ENCODE assay signal across 21 cellular contexts in genomic region chr10:21349912-21350286, GRCh38.
DNase-seq lines count a peak whose midpoint lies in the region; ATAC-seq, FAIRE-seq and TF ChIP-seq lines count a peak whose summit lies in the region.
"Had no signal": no experiment of that assay in that cellular context is flagged by ENCODE, and none has a peak within 500 bp of the region (broad histone marks: within the 10 kb centered on the region; RNA-seq: fewer than 3 reads in every experiment).

No MANE protein-coding gene starts in this region.

- no peak overlapping the region for H2BK15ac ChIP-seq in H1 (ENCODE audit: low read length)

- H3K36me3 Mint-ChIP-seq in type B pancreatic cell: no peaks in the 10 kb centered on the region
- H3K36me3 Mint-ChIP-seq: activated CD4-positive, alpha-beta memory T cell treated with anti-CD3 and anti-CD28 coated beads for 36 hours; activated naive CD8-positive, alpha-beta T cell; stimulated activated memory B cell treated with anti-CD40 and anti-IgM and Interleukin-4, amounts not matched to agents 10 μg/mL and 1 μg/mL and 100 μg/mL, for 72 hours had no signal

- H3K79me1 ChIP-seq in H1 (ENCODE audit: low read depth, low read length): no peaks in the 10 kb centered on the region

- TF ChIP-seq RAD21 in H1 (IDR thresholded peaks at IDR 0.05 in 1 of 2, conservative IDR thresholded peaks at IDR 0.05 in 1 of 2; ENCODE audit: low read depth in 2 of 2, low read length in 2 of 2): no peak

- peak overlapping the region; percentile 48 for H3K27ac Mint-ChIP-seq in type B pancreatic cell
- H3K27ac Mint-ChIP-seq: activated CD4-positive, alpha-beta memory T cell treated with anti-CD3 and anti-CD28 coated beads for 36 hours; activated naive CD8-positive, alpha-beta T cell; activated T-cell treated with anti-CD3 and anti-CD28 coated beads, Interleukin-2, amount 50 U/mL, for 24 hours; stimulated activated memory B cell treated with anti-CD40 and anti-IgM and Interleukin-4, amounts not matched to agents 10 μg/mL and 1 μg/mL and 100 μg/mL, for 72 hours had no signal

- H4K91ac ChIP-seq in H1 (replicated peaks; ENCODE audit: insufficient read length, low read length): no peak overlapping the region

- H3K27ac ChIP-seq in cardiac muscle cell (peak overlapping the region; percentile 86), H1 (ENCODE audit: low read depth, low read length) (no peak overlapping the region), muscle layer of colon (ENCODE audit: low read depth, low read length) (peak overlapping the region; percentile 1), pancreas (no peak overlapping the region)
- H3K27ac ChIP-seq: C4-2B had no signal

- H3K4me1 Mint-ChIP-seq in type B pancreatic cell (ENCODE audit: unreplicated experiment): peaks cover 16% of the 10 kb centered on the region
- H3K4me1 Mint-ChIP-seq: stimulated activated memory B cell treated with anti-CD40 and anti-IgM and Interleukin-4, amounts not matched to agents 10 μg/mL and 1 μg/mL and 100 μg/mL, for 72 hours had no signal

- H2BK20ac ChIP-seq in H1 (ENCODE audit: low read length): 0 out of 2 replicates have a peak overlapping the region, but pooled peaks have one; percentile 72

- H3K9me3 Mint-ChIP-seq in type B pancreatic cell: peaks cover 9% of the 10 kb centered on the region
- H3K9me3 Mint-ChIP-seq: activated T-cell treated with anti-CD3 and anti-CD28 coated beads, Interleukin-2, amount 50 U/mL, for 24 hours; stimulated activated memory B cell treated with anti-CD40 and anti-IgM and Interleukin-4, amounts not matched to agents 10 μg/mL and 1 μg/mL and 100 μg/mL, for 72 hours had no signal

- no peak for TF ChIP-seq EP300 in H1 (IDR thresholded peaks at IDR 0.05; ENCODE audit: borderline replicate concordance in 1 of 2, low read depth in 2 of 2, low read length in 2 of 2)

- H3K9ac ChIP-seq in H1 (replicated peaks in 1 of 4; ENCODE audit: extremely low read depth in 1 of 4, low read depth in 3 of 4, low read length in 3 of 4) (no peak overlapping the region), muscle layer of colon (ENCODE audit: low read length) (no peak overlapping the region)

- no peak overlapping the region for H3K56ac ChIP-seq in H1 (replicated peaks; ENCODE audit: insufficient read length, low read depth, low read length)

- no peak overlapping the region for H3K14ac ChIP-seq in H1 (ENCODE audit: insufficient read length)

- no peak overlapping the region for H2BK120ac ChIP-seq in H1 (replicated peaks; ENCODE audit: low read depth, low read length)

- no peak overlapping the region for H2BK12ac ChIP-seq in H1 (ENCODE audit: low read depth, low read length)

- no peaks in the 10 kb centered on the region for H4K20me1 ChIP-seq in H1 (replicated peaks in 1 of 2; ENCODE audit: control insufficient read depth in 1 of 2, insufficient read depth in 2 of 2, low read length in 2 of 2)

- H3K4me3 Mint-ChIP-seq in type B pancreatic cell: no peak overlapping the region
- H3K4me3 Mint-ChIP-seq: activated CD4-positive, alpha-beta memory T cell treated with anti-CD3 and anti-CD28 coated beads for 36 hours; activated naive CD8-positive, alpha-beta T cell; activated T-cell treated with anti-CD3 and anti-CD28 coated beads, Interleukin-2, amount 50 U/mL, for 24 hours; stimulated activated memory B cell treated with anti-CD40 and anti-IgM and Interleukin-4, amounts not matched to agents 10 μg/mL and 1 μg/mL and 100 μg/mL, for 72 hours had no signal

- no peak overlapping the region for H3K18ac ChIP-seq in H1 (ENCODE audit: extremely low read depth, low read length)

- no peaks in the 10 kb centered on the region for H3K27me3 Mint-ChIP-seq in type B pancreatic cell
- H3K27me3 Mint-ChIP-seq: activated naive CD8-positive, alpha-beta T cell had no signal

- H3K4me1 ChIP-seq in cardiac muscle cell (ENCODE audit: low read depth) (peaks cover 8% of the 10 kb centered on the region), H1 (replicated peaks in 1 of 4; ENCODE audit: control insufficient read depth in 3 of 4, insufficient read depth in 4 of 4, low read length in 3 of 4) (peaks cover 0 to 4% (median under 1%) of the 10 kb centered on the region in 4 experiments; a peak in 3 of 7 replicates), muscle layer of colon (ENCODE audit: insufficient read depth, low read length) (peaks cover 10% of the 10 kb centered on the region), pancreas (no peaks in the 10 kb centered on the region)
- H3K4me1 ChIP-seq: HAP-1 had no signal

- no peak for TF ChIP-seq CTCF in cardiac muscle cell (IDR thresholded peaks at IDR 0.05; ENCODE audit: low read depth, low read length)
- TF ChIP-seq CTCF in H1 (IDR thresholded peaks at IDR 0.05; ENCODE audit: control extremely low read depth in 1 of 3, insufficient read depth in 1 of 3, low read depth in 1 of 3, low read length in 3 of 3): no peak
- TF ChIP-seq CTCF in type B pancreatic cell (conservative IDR thresholded peaks at IDR 0.05): no peak
- no peak for TF ChIP-seq CTCF in pancreas (IDR thresholded peaks at IDR 0.05)

- no peak overlapping the region for H3K4me2 ChIP-seq in H1 (ENCODE audit: insufficient read depth in 1 of 2, low read depth in 2 of 2, low read length in 2 of 2)

- no peak overlapping the region for H3K4ac ChIP-seq in H1 (replicated peaks; ENCODE audit: insufficient read length, low read depth, low read length)

- H3K36me3 ChIP-seq in cardiac muscle cell: no peaks in the 10 kb centered on the region
- no peaks in the 10 kb centered on the region for H3K36me3 ChIP-seq in H1 (ENCODE audit: control insufficient read depth in 2 of 4, insufficient read depth in 4 of 4, low read length in 3 of 4)
- no peaks in the 10 kb centered on the region for H3K36me3 ChIP-seq in muscle layer of colon (ENCODE audit: insufficient read depth, low read length)
- no peaks in the 10 kb centered on the region for H3K36me3 ChIP-seq in pancreas
- H3K36me3 ChIP-seq: esophagus squamous epithelium, HAP-1 had no signal

- ATAC-seq in left ventricle myocardium superior (no peak), pancreas (no peak), HG02610 (IDR thresholded peaks at IDR 0.05; ENCODE audit: unreplicated experiment) (no peak)
- ATAC-seq: stimulated activated memory B cell treated with anti-CD40 and anti-IgM and Interleukin-4, amounts not matched to agents 10 μg/mL and 1 μg/mL and 100 μg/mL, for 72 hours had no signal

- FAIRE-seq in H1 (lab: Jason Lieb, UNC) (no peak), pancreas (lab: Jason Lieb, UNC) (no peak)
- FAIRE-seq: bronchial epithelial cell, HTR-8/SVneo had no signal

- no peaks in the 10 kb centered on the region for H3K79me2 ChIP-seq in H1 (ENCODE audit: control insufficient read depth in 1 of 2, insufficient read depth in 2 of 2, low read length in 2 of 2)

- peak in 1 of 2 donors; percentile 28 for DNase-seq in cardiac muscle cell (ENCODE audit: low read depth in 1 of 2, low spot score in 1 of 2)
- DNase-seq in left ventricle myocardium superior: no peak
- no peak for DNase-seq in H1 (ENCODE audit: low read depth in 1 of 2, low spot score in 2 of 2)
- no peak for DNase-seq in type B pancreatic cell (ENCODE audit: extremely low spot score, unreplicated experiment)
- DNase-seq in pancreas: no peak
- DNase-seq in 8988T: no peak
- DNase-seq: activated CD4-positive, alpha-beta memory T cell treated with anti-CD3 and anti-CD28 coated beads for 36 hours; activated T-cell treated with anti-CD3 and anti-CD28 coated beads, Interleukin-2, amount 50 U/mL, for 24 hours; DMS53; esophagus squamous epithelium; NCI-H1436 treated with DMSO at 0.1 percent for 48 hours; NCI-H2227 treated with DMSO at 0.1 percent for 48 hours had no signal

- H3K4me3 ChIP-seq in cardiac muscle cell (no peak overlapping the region), H1 (ENCODE audit: extremely low read depth in 1 of 4, insufficient read depth in 2 of 4, low read depth in 3 of 4, low read length in 4 of 4) (no peak overlapping the region), muscle layer of colon (ENCODE audit: low read depth in 1 of 2, low read length in 2 of 2) (no peak overlapping the region), pancreas (no peak overlapping the region)
- H3K4me3 ChIP-seq: esophagus squamous epithelium, HAP-1, mucosa of descending colon had no signal

- no peaks in the 10 kb centered on the region for H3K23me2 ChIP-seq in H1 (ENCODE audit: low read depth, low read length)

- POLR2A ChIA-PET in H1 (lab: Charles Lee; ENCODE audit: partially characterized antibody): interaction anchor here (1.9 kb wide), 1 partner anchor 71 kb away, joined by 5 read pairs; no protein-coding TSS in a partner anchor

- H3K9me3 ChIP-seq in cardiac muscle cell (ENCODE audit: low read depth) (no peaks in the 10 kb centered on the region), H1 (ENCODE audit: insufficient read depth in 2 of 2, low read depth in 1 of 2, low read length in 1 of 2) (peaks cover 0 to 2% of the 10 kb centered on the region in 2 experiments; a peak in 1 of 4 replicates), muscle layer of colon (ENCODE audit: low read length) (no peaks in the 10 kb centered on the region), pancreas (no peaks in the 10 kb centered on the region)
- H3K9me3 ChIP-seq: esophagus squamous epithelium, HAP-1, mucosa of descending colon had no signal

- no peak overlapping the region for H4K8ac ChIP-seq in H1 (ENCODE audit: extremely low read depth, insufficient read depth, low read length)

- no peak overlapping the region for H4K5ac ChIP-seq in H1 (ENCODE audit: insufficient read length, low read depth, low read length)

- CTCF ChIA-PET in H1 (lab: Charles Lee; ENCODE audit: partially characterized antibody): no interaction called here

- H2BK5ac ChIP-seq in H1 (ENCODE audit: low read depth, low read length): no peak overlapping the region

- no peaks in the 10 kb centered on the region for H3K27me3 ChIP-seq in cardiac muscle cell
- no peaks in the 10 kb centered on the region for H3K27me3 ChIP-seq in H1 (replicated peaks in 1 of 4; ENCODE audit: control insufficient read depth in 3 of 4, extremely low read depth in 1 of 4, insufficient read depth in 3 of 4, low read length in 3 of 4)
- H3K27me3 ChIP-seq in muscle layer of colon (ENCODE audit: control insufficient read depth in 1 of 2, insufficient read depth in 2 of 2, low read length in 2 of 2): no peaks in the 10 kb centered on the region
- H3K27me3 ChIP-seq in pancreas: no peaks in the 10 kb centered on the region
- H3K27me3 ChIP-seq: esophagus squamous epithelium had no signal

- peak overlapping the region; percentile 36 for H2AFZ ChIP-seq in H1 (ENCODE audit: low read length)

- intact Hi-C loops in left ventricle myocardium superior (cut with micrococcal nuclease) (no loop called here), pancreas (cut with DNase I) (no loop called here)

- no peak overlapping the region for H2AK5ac ChIP-seq in H1 (ENCODE audit: low read depth, low read length)

- no peak for TF ChIP-seq POLR2A in H1 (IDR thresholded peaks at IDR 0.05; ENCODE audit: control extremely low read depth in 1 of 2, low read depth in 2 of 2, low read length in 2 of 2)

- H3K23ac ChIP-seq in H1 (ENCODE audit: insufficient read length): no peak overlapping the region

- WGBS in H1 (ENCODE audit: extremely low coverage in 1 of 2, insufficient coverage in 1 of 2, insufficient read length in 1 of 2, insufficient replicate concordance in 2 of 2, low coverage in 1 of 2, low lambda C conversion rate in 2 of 2, missing lambda C conversion rate in 1 of 2), 2 experiments: 87% methylated on average over 3 of the region's 3 CpGs; no CpG with 5 or more reads in 1 of the 2 experiments
- WGBS in pancreas, 2 donors: 21 to 26% methylated on average over 3 of the region's 3 CpGs

Comparison
In these comparisons a context has a peak if more than half of its experiments do, and no peak if none do; other contexts are left out.
1. H3K27ac ChIP-seq: peak in cardiac muscle cell (single experiment) and muscle layer of colon (single experiment); none in H1 (single experiment) and pancreas (0 of 4).